ENCODE assay signal across 26 cellular contexts in the genomic region with DNA sequence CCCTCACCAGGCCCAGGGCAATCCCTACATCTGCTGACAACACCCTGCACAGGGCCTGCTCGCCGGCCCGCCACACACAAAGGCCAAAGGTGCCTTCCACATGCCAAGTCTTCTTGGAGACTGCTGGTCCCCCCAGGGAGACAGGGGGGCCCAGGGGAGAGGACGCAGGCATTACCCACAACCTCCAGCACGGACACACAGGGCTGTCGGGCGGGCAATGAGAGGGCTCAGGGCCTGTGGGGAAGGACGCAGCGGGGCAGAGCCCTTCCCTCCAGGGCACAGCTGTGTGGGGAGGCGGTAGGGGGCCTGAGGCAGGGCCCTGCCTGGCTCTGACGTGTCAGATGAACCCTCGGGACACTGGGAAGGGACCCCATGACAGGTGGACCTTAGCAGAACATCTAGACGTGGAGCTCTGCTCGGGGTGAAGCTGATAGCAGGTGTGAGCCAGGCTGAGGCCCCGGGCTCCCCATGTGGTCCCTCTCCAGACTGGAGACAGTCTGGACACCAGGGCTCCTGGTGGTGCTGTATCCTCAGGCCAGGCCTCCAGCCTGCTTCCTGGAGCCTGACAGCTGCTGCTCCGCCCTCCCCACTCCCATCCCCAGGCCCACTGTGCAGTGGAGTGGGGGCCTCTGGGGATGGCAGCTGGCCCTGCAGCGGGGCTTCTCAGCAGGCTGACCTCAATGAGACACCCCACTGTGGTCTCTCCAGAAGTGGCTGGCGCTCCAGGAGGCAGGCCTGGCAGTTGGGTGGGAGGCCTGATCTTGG. TPM values are rescaled to one million over a fixed set of nuclear protein-coding genes. Genes with fewer than 3 reads are reported as not detected.
DNase-seq lines count a peak whose midpoint lies in the region; ATAC-seq and TF ChIP-seq lines count a peak whose summit lies in the region.
"Had no signal": no experiment of that assay in that cellular context is flagged by ENCODE, and none has a peak within 500 bp of the region (broad histone marks: within the 10 kb centered on the region; RNA-seq: fewer than 3 reads in every experiment).

No MANE protein-coding gene starts in this region.

- H3K27me3 Mint-ChIP-seq in nephron (ENCODE audit: low read depth), result peaks cover 3% of the 10 kb centered on the region
- H3K27me3 Mint-ChIP-seq: activated CD4-positive, alpha-beta memory T cell treated with anti-CD3 and anti-CD28 coated beads, Interleukin-2, amount 10 ng/mL, durations not matched to agents 7 days and 5 days; activated naive CD4-positive, alpha-beta T cell treated with anti-CD3 and anti-CD28 coated beads, Interleukin-2, amount 50 U/mL, for 24 hours; IgD-negative memory B cell; naive B cell; T-cell had no signal

- H3K27ac Mint-ChIP-seq in nephron, result peak overlapping the region in 2 of 3 experiments; percentile 64 to 66
- H3K27ac Mint-ChIP-seq: activated CD4-positive, alpha-beta memory T cell treated with anti-CD3 and anti-CD28 coated beads, Interleukin-2, amount 10 ng/mL, durations not matched to agents 7 days and 5 days; activated naive CD4-positive, alpha-beta T cell treated with anti-CD3 and anti-CD28 coated beads, Interleukin-2, amount 50 U/mL, for 24 hours; activated T-helper 2 cell treated with anti-CD3 and anti-CD28 coated beads, Interferon-gamma antibody, Interleukin-2, Interleukin-4, amounts not matched to agents 10 μg/mL and 5 μg/mL and 100 μg/mL, durations not matched to agents 14 hours and 24 hours and 36 hours; IgD-negative memory B cell; T-cell had no signal

- DNase-seq in DMS79 treated with DMSO at 0.1 percent for 48 hours (lab: John Stamatoyannopoulos, UW) (peak; percentile 71), NCI-H345 treated with DMSO at 0.1 percent for 48 hours (lab: John Stamatoyannopoulos, UW; ENCODE audit: unreplicated experiment) (peak; percentile 78), G401 (ENCODE audit: low spot score) (no peak)
- DNase-seq: activated CD4-positive, alpha-beta memory T cell treated with anti-CD3 and anti-CD28 coated beads, Interleukin-2, amount 10 ng/mL, durations not matched to agents 7 days and 5 days; amygdala; H7; islet precursor cell; left ventricle myocardium inferior; naive B cell; NCI-H1048; NCI-H774; stimulated activated CD4-positive, alpha-beta T cell treated with anti-CD3 and anti-CD28 coated beads, Interleukin-1b, Interleukin-23, amount 100 ng/mL, for 48 hours; T-cell; trophoblast cell had no signal

- peak overlapping the region; percentile 81 for H3K4me2 ChIP-seq in BLaER1
- H3K4me2 ChIP-seq: smooth muscle cell had no signal

- H3K9ac ChIP-seq in BLaER1, result peak overlapping the region; percentile 70

- H3K4me3 ChIP-seq in BLaER1, result 0 out of 2 replicates have a peak overlapping the region, but pooled peaks have one; percentile 3
- H3K4me3 ChIP-seq: breast epithelium, left ventricle myocardium inferior, SJSA1, smooth muscle cell had no signal

- no peak overlapping the region for H3K4me3 Mint-ChIP-seq in nephron
- H3K4me3 Mint-ChIP-seq: activated CD4-positive, alpha-beta memory T cell treated with anti-CD3 and anti-CD28 coated beads, Interleukin-2, amount 10 ng/mL, durations not matched to agents 7 days and 5 days; activated naive CD4-positive, alpha-beta T cell treated with anti-CD3 and anti-CD28 coated beads, Interleukin-2, amount 50 U/mL, for 24 hours; IgD-negative memory B cell; naive B cell; T-cell had no signal

- peaks cover 13% of the 10 kb centered on the region for H3K36me3 Mint-ChIP-seq in nephron (ENCODE audit: low read depth)
- H3K36me3 Mint-ChIP-seq: activated naive CD4-positive, alpha-beta T cell treated with anti-CD3 and anti-CD28 coated beads, Interleukin-2, amount 50 U/mL, for 24 hours; naive B cell had no signal

- H3K9me3 ChIP-seq in BLaER1, result no peaks in the 10 kb centered on the region
- H3K9me3 ChIP-seq: breast epithelium, left ventricle myocardium inferior, SJSA1 had no signal

- peaks cover 56% of the 10 kb centered on the region for H3K36me3 ChIP-seq in BLaER1
- H3K36me3 ChIP-seq: breast epithelium had no signal

- peaks cover 90% of the 10 kb centered on the region for H3K4me1 ChIP-seq in BLaER1
- H3K4me1 ChIP-seq: breast epithelium, SJSA1 had no signal

- peak overlapping the region; percentile 75 for H3K27ac ChIP-seq in BLaER1
- H3K27ac ChIP-seq: breast epithelium, left ventricle myocardium inferior, SJSA1 had no signal

- H3K27me3 ChIP-seq in BLaER1, result no peaks in the 10 kb centered on the region
- H3K27me3 ChIP-seq: breast epithelium, SJSA1 had no signal

- peaks cover 20% of the 10 kb centered on the region for H3K4me1 Mint-ChIP-seq in nephron
- H3K4me1 Mint-ChIP-seq: activated CD4-positive, alpha-beta memory T cell treated with anti-CD3 and anti-CD28 coated beads, Interleukin-2, amount 10 ng/mL, durations not matched to agents 7 days and 5 days; activated naive CD4-positive, alpha-beta T cell treated with anti-CD3 and anti-CD28 coated beads, Interleukin-2, amount 50 U/mL, for 24 hours had no signal

- in situ Hi-C loops in G401 (cut with HindIII; ENCODE audit: low sequenced_read_pairs), result no loop called here

- ATAC-seq in GM21786 (IDR thresholded peaks at IDR 0.05; ENCODE audit: unreplicated experiment) (no peak), GM19023 (IDR thresholded peaks at IDR 0.05; ENCODE audit: unreplicated experiment) (no peak)
- ATAC-seq: activated CD4-positive, CD25-positive, alpha-beta regulatory T cell treated with anti-CD3 and anti-CD28 coated beads, Interleukin-2, amount 50 U/mL, for 24 hours; T-cell had no signal

- TF ChIP-seq CTCF in nephron (IDR thresholded peaks at IDR 0.05; ENCODE audit: unreplicated experiment in 3 of 3), result no peak

- H4K20me1 ChIP-seq in BLaER1, result peaks cover 75% of the 10 kb centered on the region

- no peaks in the 10 kb centered on the region for H3K9me3 Mint-ChIP-seq in nephron
- H3K9me3 Mint-ChIP-seq: activated naive CD4-positive, alpha-beta T cell treated with anti-CD3 and anti-CD28 coated beads, Interleukin-2, amount 50 U/mL, for 24 hours; activated T-helper 2 cell treated with anti-CD3 and anti-CD28 coated beads, Interferon-gamma antibody, Interleukin-2, Interleukin-4, amounts not matched to agents 10 μg/mL and 5 μg/mL and 100 μg/mL, durations not matched to agents 14 hours and 24 hours and 36 hours; IgD-negative memory B cell; naive B cell; T-cell had no signal

RNA-seq across cellular contexts. Expression of a gene that starts 31.6 kb away (rescaled TPM):
- 39.0 and 46.0 TPM in 2 replicates for total RNA-seq in G401 (2014; rRNA removed; shearing (Covaris generic))

RNA-seq across cellular contexts. Expression of a gene that starts 35.6 kb away (rescaled TPM):
- 40.4 and 42.6 TPM in 2 replicates for total RNA-seq in G401 (2014; rRNA removed; shearing (Covaris generic))

RNA-seq across cellular contexts. Expression of a gene that starts 44.1 kb away (rescaled TPM):
- 8.6 and 17.2 TPM in 2 replicates for total RNA-seq in G401 (2014; rRNA removed; shearing (Covaris generic))
- total RNA-seq: RPMI7951 had no signal
